ENCODE assay signal across 8 cellular contexts in the genomic region with DNA sequence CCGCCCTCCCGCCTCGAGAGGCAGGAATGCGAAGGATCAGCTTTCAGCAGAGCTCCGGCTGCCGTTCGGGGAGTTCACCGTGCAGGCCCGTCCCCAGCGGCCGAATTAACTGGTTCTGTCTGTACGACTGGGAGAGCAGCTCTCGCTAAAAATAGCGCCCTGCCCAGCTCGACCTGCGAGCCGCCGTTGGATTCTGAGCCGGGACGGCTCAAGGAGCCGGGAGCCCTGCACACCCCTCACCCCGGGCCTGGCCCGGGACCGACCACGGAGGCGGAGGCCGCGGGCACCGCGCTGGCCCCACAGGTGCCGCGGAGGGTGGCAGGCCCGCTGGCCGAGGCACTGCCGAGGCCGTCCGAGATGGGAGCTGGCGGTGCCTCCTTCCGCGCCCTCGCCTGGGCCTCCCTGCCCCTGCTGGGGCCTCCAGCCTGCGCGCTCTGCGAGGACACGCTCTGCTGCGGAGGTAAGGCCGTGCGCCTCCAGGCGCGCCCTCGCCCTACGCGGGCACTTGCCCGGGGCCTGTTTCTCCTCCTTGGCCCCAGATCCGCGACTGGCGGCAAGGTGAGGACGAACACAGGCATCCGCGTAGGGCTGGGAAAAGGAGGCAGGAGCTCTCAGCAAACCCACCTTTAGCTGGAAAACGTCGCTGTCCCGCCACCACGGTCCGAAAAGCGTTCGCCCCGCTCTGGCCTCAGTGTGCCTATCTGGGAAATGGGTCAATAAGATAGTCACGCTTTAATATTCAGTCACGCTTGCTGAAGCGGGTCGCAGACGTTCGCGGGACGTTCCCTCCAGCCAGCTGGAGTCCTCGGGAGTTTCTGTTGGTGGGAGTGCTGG. TPM values are rescaled to one million over a fixed set of nuclear protein-coding genes. Genes with fewer than 3 reads are reported as not detected.
A peak's percentile ranks its signal among the peaks of the same experiment; 100 is the strongest.
DNase-seq lines count a peak whose midpoint lies in the region; ATAC-seq and TF ChIP-seq lines count a peak whose summit lies in the region.

No MANE protein-coding gene starts in this region.

- H3K36me3 ChIP-seq in body of pancreas (replicated peaks in 1 of 2; ENCODE audit: insufficient read depth in 1 of 2, low read depth in 2 of 2) (no peaks in the 10 kb centered on the region), sigmoid colon (no peaks in the 10 kb centered on the region)

- DNase-seq in GM13977 (ENCODE audit: low spot score) (peak; percentile 42), body of pancreas (peak; percentile 80 to 88 (median 86)), iPS DF 19.7 (ENCODE audit: low read depth, low spot score) (peak; percentile 75), sigmoid colon (peak; percentile 95), Kasumi-1 (lab: John Stamatoyannopoulos, UW) (no peak), T-helper 9 cell (no peak)
- DNase-seq in activated T-cell treated with anti-CD3 and anti-CD28 coated beads, Interleukin-2, amount 50 U/mL, for 1 hour = no peak
- DNase-seq in stimulated activated CD4-positive, alpha-beta T cell treated with anti-CD3 and anti-CD28 coated beads, Interleukin-12 subunit alpha, Interleukin-12 subunit beta, amount 100 ng/mL, for 4 hours = no peak

- peak in 1 of 4 donors; percentile 5 for TF ChIP-seq EP300 in sigmoid colon (IDR thresholded peaks at IDR 0.05)

- H3K27ac ChIP-seq in body of pancreas (peak overlapping the region; percentile 79 to 91 (median 83)), sigmoid colon (peak overlapping the region; percentile 88 to 98 (median 92))

- H3K27me3 ChIP-seq in body of pancreas = no peaks in the 10 kb centered on the region
- no peaks in the 10 kb centered on the region for H3K27me3 ChIP-seq in sigmoid colon

- TF ChIP-seq CTCF in GM13977 (IDR thresholded peaks at IDR 0.05; ENCODE audit: extremely low read depth, insufficient read depth, missing control alignments) (no peak), body of pancreas (IDR thresholded peaks at IDR 0.05) (peak in 6 of 7 experiments; percentile 17 to 66 (median 56)), sigmoid colon (IDR thresholded peaks at IDR 0.05) (peak; percentile 28 to 51 (median 46))

- in situ Hi-C loops in GM13977 (cut with MboI; ENCODE audit: low pct_unique_long_range_greater_than_20kb, low sequenced_read_pairs, unreplicated experiment) = no loop called here

- H3K4me3 ChIP-seq in body of pancreas (peak overlapping the region; percentile 11 to 28), sigmoid colon (peak overlapping the region; percentile 46 to 69 (median 64))

- WGBS in body of pancreas, 2 donors = 10 to 18% methylated on average over 12 to 60 of the region's 77 CpGs
- WGBS in sigmoid colon, 2 donors = 10 to 15% methylated on average over 77 of the region's 77 CpGs

- ATAC-seq in body of pancreas = peak; percentile 66

- H3K4me1 ChIP-seq in body of pancreas (peaks cover 39% of the 10 kb centered on the region), sigmoid colon (peaks cover 0 to 58% (median 36%) of the 10 kb centered on the region in 4 donors)

- H3K9me3 ChIP-seq in body of pancreas (no peaks in the 10 kb centered on the region), sigmoid colon (peaks cover 0 to 3% (median 0%) of the 10 kb centered on the region in 4 donors)

- intact Hi-C loops in body of pancreas (cut with DNase I) = no loop called here
- intact Hi-C loops in sigmoid colon (cut with DNase I) = loop anchor here (2.0 to 5.0 kb wide), 2 partner anchors 32 to 41 kb away; no protein-coding TSS in a partner anchor

- peak; percentile 38 to 66 (median 49) for TF ChIP-seq POLR2A in body of pancreas (IDR thresholded peaks at IDR 0.05)
- TF ChIP-seq POLR2A in sigmoid colon (IDR thresholded peaks at IDR 0.05) = no peak

RNA-seq across cellular contexts. Expression of gene DAB2IP, which starts 53.0 kb away (rescaled TPM):
- total RNA-seq in body of pancreas (10 to 100 TPM; 25.2 to 34.9 TPM), sigmoid colon (10 to 100 TPM; 20.1 to 50.7 (median 39.9) TPM)
- 10 to 100 TPM; 25.8 to 52.4 (median 34.7) TPM for polyA plus RNA-seq in sigmoid colon

Comparison
In these comparisons a context has a peak if more than half of its experiments do, and no peak if none do; other contexts are left out.
1. DNase-seq: peak in GM13977 (single experiment), body of pancreas (4 of 4), iPS DF 19.7 (single experiment) and sigmoid colon (single experiment); none in activated T-cell treated with anti-CD3 and anti-CD28 coated beads, Interleukin-2, amount 50 U/mL, for 1 hour (single experiment), stimulated activated CD4-positive, alpha-beta T cell treated with anti-CD3 and anti-CD28 coated beads, Interleukin-12 subunit alpha, Interleukin-12 subunit beta, amount 100 ng/mL, for 4 hours (single experiment), Kasumi-1 (0 of 2) and T-helper 9 cell (single experiment).
2. POLR2A ChIP-seq: peak in body of pancreas (3 of 3); none in sigmoid colon (0 of 2).